In the genomic region with DNA sequence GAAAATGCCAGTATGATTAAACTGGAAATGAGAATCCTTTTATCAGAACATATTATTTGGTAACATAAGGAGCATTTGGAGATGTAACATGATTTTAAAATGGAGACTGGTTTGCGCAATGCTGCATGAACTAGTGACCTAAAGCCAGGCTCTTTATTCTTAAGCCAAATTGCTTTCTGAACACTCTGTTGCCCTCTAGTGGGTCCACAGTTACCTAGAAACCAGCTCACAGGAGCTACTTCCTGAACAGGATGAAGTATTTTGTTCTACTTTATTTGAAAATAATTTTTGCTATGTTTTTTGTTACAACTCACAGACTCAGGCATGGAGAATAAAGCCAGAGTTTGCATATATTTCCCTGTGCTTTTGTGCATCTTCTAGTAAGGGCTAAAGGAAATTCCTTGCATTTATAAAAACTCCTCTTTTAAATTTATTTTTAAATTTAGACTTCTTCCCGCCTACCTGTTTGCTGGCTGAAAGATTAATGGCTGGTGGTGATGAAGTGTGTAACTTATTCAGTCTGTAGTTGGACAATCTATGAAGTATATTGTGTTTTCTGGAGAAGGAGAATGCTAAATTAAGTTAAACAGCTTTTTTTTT, we compare ENCODE assay signal across 8 cellular contexts.
DNase-seq lines count a peak whose midpoint lies in the region; ATAC-seq and TF ChIP-seq lines count a peak whose summit lies in the region.

No MANE protein-coding gene starts in this region.

- DNase-seq in DMS153 (lab: John Stamatoyannopoulos, UW) (peak; percentile 74), NCI-H1105 treated with DMSO at 0.1 percent for 48 hours (lab: John Stamatoyannopoulos, UW) (peak; percentile 75), erythroblast (lab: John Stamatoyannopoulos, UW) (peak; percentile 18 to 47), myocyte (ENCODE audit: low read depth) (peak; percentile 84)

- ATAC-seq in GM21786 (IDR thresholded peaks at IDR 0.05; ENCODE audit: unreplicated experiment) (peak; percentile 71), SK-N-SH treated with all-trans-retinoic acid at 6 μM for 48 hours (peak; percentile 95), HG03571 (IDR thresholded peaks at IDR 0.05; ENCODE audit: unreplicated experiment) (no peak)
- no peak for ATAC-seq in stimulated activated memory B cell treated with anti-CD40 and anti-IgM and Interleukin-4, amounts not matched to agents 10 μg/mL and 1 μg/mL and 100 μg/mL, for 72 hours

- no peak for TF ChIP-seq POLR2A in erythroblast (IDR thresholded peaks at IDR 0.05; ENCODE audit: low read length)

- H3K36me3 Mint-ChIP-seq in stimulated activated memory B cell treated with anti-CD40 and anti-IgM and Interleukin-4, amounts not matched to agents 10 μg/mL and 1 μg/mL and 100 μg/mL, for 72 hours, result no peaks in the 10 kb centered on the region

- no peak overlapping the region for H3K27ac Mint-ChIP-seq in stimulated activated memory B cell treated with anti-CD40 and anti-IgM and Interleukin-4, amounts not matched to agents 10 μg/mL and 1 μg/mL and 100 μg/mL, for 72 hours

- no peaks in the 10 kb centered on the region for H3K27me3 Mint-ChIP-seq in stimulated activated memory B cell treated with anti-CD40 and anti-IgM and Interleukin-4, amounts not matched to agents 10 μg/mL and 1 μg/mL and 100 μg/mL, for 72 hours

- no peak overlapping the region for H3K4me3 Mint-ChIP-seq in stimulated activated memory B cell treated with anti-CD40 and anti-IgM and Interleukin-4, amounts not matched to agents 10 μg/mL and 1 μg/mL and 100 μg/mL, for 72 hours

- no peaks in the 10 kb centered on the region for H3K4me1 Mint-ChIP-seq in stimulated activated memory B cell treated with anti-CD40 and anti-IgM and Interleukin-4, amounts not matched to agents 10 μg/mL and 1 μg/mL and 100 μg/mL, for 72 hours

- no peaks in the 10 kb centered on the region for H3K9me3 Mint-ChIP-seq in stimulated activated memory B cell treated with anti-CD40 and anti-IgM and Interleukin-4, amounts not matched to agents 10 μg/mL and 1 μg/mL and 100 μg/mL, for 72 hours

TF ChIP-seq in SK-N-SH treated with all-trans-retinoic acid at 6 μM for 48 hours, 23 proteins besides CTCF, POLR2A, EP300 and RAD21:
- TF ChIP-seq, protein P1, sequence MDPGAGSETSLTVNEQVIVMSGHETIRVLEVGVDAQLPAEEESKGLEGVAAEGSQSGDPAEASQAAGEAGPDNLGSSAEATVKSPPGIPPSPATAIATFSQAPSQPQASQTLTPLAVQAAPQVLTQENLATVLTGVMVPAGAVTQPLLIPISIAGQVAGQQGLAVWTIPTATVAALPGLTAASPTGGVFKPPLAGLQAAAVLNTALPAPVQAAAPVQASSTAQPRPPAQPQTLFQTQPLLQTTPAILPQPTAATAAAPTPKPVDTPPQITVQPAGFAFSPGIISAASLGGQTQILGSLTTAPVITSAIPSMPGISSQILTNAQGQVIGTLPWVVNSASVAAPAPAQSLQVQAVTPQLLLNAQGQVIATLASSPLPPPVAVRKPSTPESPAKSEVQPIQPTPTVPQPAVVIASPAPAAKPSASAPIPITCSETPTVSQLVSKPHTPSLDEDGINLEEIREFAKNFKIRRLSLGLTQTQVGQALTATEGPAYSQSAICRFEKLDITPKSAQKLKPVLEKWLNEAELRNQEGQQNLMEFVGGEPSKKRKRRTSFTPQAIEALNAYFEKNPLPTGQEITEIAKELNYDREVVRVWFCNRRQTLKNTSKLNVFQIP (CRISPR knock-in tag; IDR thresholded peaks at IDR 0.05; ENCODE audit: borderline replicate concordance, low read depth), result no peak
- peak; percentile 38; the same call in 1 of the 2 replicates for TF ChIP-seq PPARA (CRISPR knock-in tag; IDR thresholded peaks at IDR 0.05; ENCODE audit: borderline replicate concordance)

Comparison
In these comparisons a context has a peak if more than half of its experiments do, and no peak if none do; other contexts are left out.
1. DNase-seq: peak in every context shown above with its lines; median percentile 84 in myocyte; 75 in NCI-H1105 treated with DMSO at 0.1 percent for 48 hours; 74 in DMS153; 32 in erythroblast.
2. ATAC-seq: peak in GM21786 (single experiment) and SK-N-SH treated with all-trans-retinoic acid at 6 μM for 48 hours (single experiment); none in stimulated activated memory B cell treated with anti-CD40 and anti-IgM and Interleukin-4, amounts not matched to agents 10 μg/mL and 1 μg/mL and 100 μg/mL, for 72 hours (single experiment) and HG03571 (single experiment).